ENCODE assay signal across 1 cellular context in genomic region chr11:73245461-73245860, GRCh38.
TF ChIP-seq lines count a peak whose summit lies in the region.

No MANE protein-coding gene starts in this region.

TF ChIP-seq in H1, 55 proteins besides CTCF, POLR2A, EP300 and RAD21:
- TF ChIP-seq CHD2 (IDR thresholded peaks at IDR 0.05; ENCODE audit: low read length) (no peak), CREB1 (IDR thresholded peaks at IDR 0.05) (no peak), ATF2 (IDR thresholded peaks at IDR 0.05; ENCODE audit: low read length) (no peak), HDAC2 (IDR thresholded peaks at IDR 0.05; ENCODE audit: borderline replicate concordance in 1 of 2, low read depth in 2 of 2, low read length in 2 of 2) (no peak), RBBP5 (IDR thresholded peaks at IDR 0.05; ENCODE audit: borderline replicate concordance, low read depth, low read length) (no peak), MAFK (IDR thresholded peaks at IDR 0.05; ENCODE audit: low read depth, low read length) (no peak), POLR2AphosphoS5 (IDR thresholded peaks at IDR 0.05; ENCODE audit: low read depth, low read length) (no peak), MAX (IDR thresholded peaks at IDR 0.05) (no peak), TBP (IDR thresholded peaks at IDR 0.05; ENCODE audit: low read depth, low read length) (no peak), FOSL1 (IDR thresholded peaks at IDR 0.05; ENCODE audit: insufficient read depth, low read depth, low read length) (no peak), SIX5 (IDR thresholded peaks at IDR 0.05; ENCODE audit: low read depth, low read length) (no peak), NRF1 (IDR thresholded peaks at IDR 0.05; ENCODE audit: low read depth, low read length) (no peak), BACH1 (IDR thresholded peaks at IDR 0.05; ENCODE audit: low read length) (no peak)
